In genomic region chr12:106288510-106289195, GRCh38 we compare ENCODE assay signal across 1 cellular context.
TF ChIP-seq lines count a peak whose summit lies in the region.

No MANE protein-coding gene starts in this region.

TF ChIP-seq in HepG2, 621 proteins besides CTCF, POLR2A, EP300 and RAD21 (continued from another document and continues in another):
- no peak for TF ChIP-seq ZNF513 (CRISPR knock-in tag; conservative IDR thresholded peaks at IDR 0.05)
- peak; percentile 36; the same call in 1 of the 2 replicates for TF ChIP-seq HNF4A (CRISPR knock-in tag; IDR thresholded peaks at IDR 0.05)
- TF ChIP-seq ZMYM2 (CRISPR knock-in tag; IDR thresholded peaks at IDR 0.05), result peak; percentile 49; the same call in 1 of the 2 replicates
- TF ChIP-seq ARID3A (IDR thresholded peaks at IDR 0.05; ENCODE audit: low read depth, low read length), result peak; percentile 59; the same call in 1 of the 2 replicates
- peak; percentile 39; the same call in 1 of the 2 replicates for TF ChIP-seq TGIF2 (CRISPR knock-in tag; IDR thresholded peaks at IDR 0.05)
- TF ChIP-seq THAP9 (CRISPR knock-in tag; IDR thresholded peaks at IDR 0.05; ENCODE audit: borderline replicate concordance), result no peak
- no peak for TF ChIP-seq ZNF788 (CRISPR knock-in tag; IDR thresholded peaks at IDR 0.05; ENCODE audit: borderline replicate concordance)
- TF ChIP-seq FOXM1 (CRISPR knock-in tag; IDR thresholded peaks at IDR 0.05), result no peak
- no peak for TF ChIP-seq ZNF766 (CRISPR knock-in tag; IDR thresholded peaks at IDR 0.05; ENCODE audit: borderline replicate concordance)
- TF ChIP-seq CHD4 (IDR thresholded peaks at IDR 0.05; ENCODE audit: borderline replicate concordance, low read length), result 0 out of 2 replicates have a peak, but pooled peaks have one; percentile 7
- TF ChIP-seq GZF1 (CRISPR knock-in tag; IDR thresholded peaks at IDR 0.05), result no peak
- TF ChIP-seq GPBP1L1 (CRISPR knock-in tag; IDR thresholded peaks at IDR 0.05), result no peak
- TF ChIP-seq PCBP1 (IDR thresholded peaks at IDR 0.05; ENCODE audit: borderline replicate concordance, low read depth, low read length), result no peak
- TF ChIP-seq YY1 (IDR thresholded peaks at IDR 0.05; ENCODE audit: insufficient read depth, insufficient replicate concordance, low read depth, low read length), result no peak
- no peak for TF ChIP-seq SMAD9 (CRISPR knock-in tag; IDR thresholded peaks at IDR 0.05)
- TF ChIP-seq MXD3 (CRISPR knock-in tag; IDR thresholded peaks at IDR 0.05), result no peak
- TF ChIP-seq TMF1 (CRISPR knock-in tag; IDR thresholded peaks at IDR 0.05; ENCODE audit: low read depth), result no peak
- peak in 1 of 2 experiments; percentile 59; a peak in 1 of 4 replicates for TF ChIP-seq KLF16 (CRISPR knock-in tag; IDR thresholded peaks at IDR 0.05)
- no peak for TF ChIP-seq ZNF280B (CRISPR knock-in tag; IDR thresholded peaks at IDR 0.05; ENCODE audit: borderline replicate concordance)
- TF ChIP-seq NR2C2 (CRISPR knock-in tag; IDR thresholded peaks at IDR 0.05; ENCODE audit: borderline replicate concordance), result peak; percentile 30; the same call in 1 of the 2 replicates
- no peak for TF ChIP-seq ZNF253 (CRISPR knock-in tag; IDR thresholded peaks at IDR 0.05; ENCODE audit: borderline replicate concordance)
- TF ChIP-seq GABPA (IDR thresholded peaks at IDR 0.05; ENCODE audit: low read depth, low read length), result no peak
- peak; percentile 29 for TF ChIP-seq GABPA (CRISPR knock-in tag; IDR thresholded peaks at IDR 0.05; ENCODE audit: low read depth)
- TF ChIP-seq ERF (CRISPR knock-in tag; IDR thresholded peaks at IDR 0.05), result no peak; the same call in 1 of the 2 replicates
- TF ChIP-seq ZFP1 (CRISPR knock-in tag; IDR thresholded peaks at IDR 0.05), result peak; percentile 68; the same call in 1 of the 2 replicates
- TF ChIP-seq ZNF589 (CRISPR knock-in tag; conservative IDR thresholded peaks at IDR 0.05), result no peak
- peak; percentile 82 for TF ChIP-seq ZNF644 (CRISPR knock-in tag; IDR thresholded peaks at IDR 0.05; ENCODE audit: low read depth)
- TF ChIP-seq NAIF1 (CRISPR knock-in tag; IDR thresholded peaks at IDR 0.05; ENCODE audit: borderline replicate concordance), result no peak
- peak; percentile 92; the same call in 1 of the 2 replicates for TF ChIP-seq JUN (CRISPR knock-in tag; IDR thresholded peaks at IDR 0.05)
- TF ChIP-seq MAX (IDR thresholded peaks at IDR 0.05), result peak; percentile 48
- TF ChIP-seq MTA3 (CRISPR knock-in tag; IDR thresholded peaks at IDR 0.05), result no peak
- TF ChIP-seq BRD4 (CRISPR knock-in tag; IDR thresholded peaks at IDR 0.05), result 0 out of 2 replicates have a peak, but pooled peaks have one; percentile 8
- TF ChIP-seq HNRNPUL1 (IDR thresholded peaks at IDR 0.05; ENCODE audit: low read depth, low read length), result no peak
- TF ChIP-seq ZNF737 (CRISPR knock-in tag; IDR thresholded peaks at IDR 0.05; ENCODE audit: borderline replicate concordance), result no peak
- TF ChIP-seq ZFP36 (IDR thresholded peaks at IDR 0.05; ENCODE audit: borderline replicate concordance, low read depth, low read length, partially characterized antibody), result no peak
- TF ChIP-seq IRF2 (CRISPR knock-in tag; IDR thresholded peaks at IDR 0.05), result peak; percentile 70; the same call in 1 of the 2 replicates
- 0 out of 2 replicates have a peak, but pooled peaks have one; percentile 27 for TF ChIP-seq KDM3A (CRISPR knock-in tag; IDR thresholded peaks at IDR 0.05; ENCODE audit: low read depth)
- TF ChIP-seq IKZF5 (CRISPR knock-in tag; IDR thresholded peaks at IDR 0.05), result peak; percentile 56; the same call in 1 of the 2 replicates
- TF ChIP-seq FOXA1 (IDR thresholded peaks at IDR 0.05), result no peak
- peak; percentile 97 for TF ChIP-seq FOXA1 (CRISPR knock-in tag; IDR thresholded peaks at IDR 0.05)
- TF ChIP-seq DBP (CRISPR knock-in tag; IDR thresholded peaks at IDR 0.05; ENCODE audit: not compliant biosample characterization), result no peak
- TF ChIP-seq ZNF839 (CRISPR knock-in tag; IDR thresholded peaks at IDR 0.05; ENCODE audit: borderline replicate concordance), result no peak
- peak; percentile 94 for TF ChIP-seq CEBPB (IDR thresholded peaks at IDR 0.05; ENCODE audit: borderline replicate concordance, low read depth, low read length)
- no peak for TF ChIP-seq ZKSCAN5 (CRISPR knock-in tag; IDR thresholded peaks at IDR 0.05)
- TF ChIP-seq HNRNPLL (IDR thresholded peaks at IDR 0.05; ENCODE audit: low read depth, low read length, poor library complexity, severe bottlenecking), result no peak
- TF ChIP-seq RCOR2 (CRISPR knock-in tag; IDR thresholded peaks at IDR 0.05), result peak; percentile 82; the same call in 1 of the 2 replicates
- no peak for TF ChIP-seq GLMP (CRISPR knock-in tag; IDR thresholded peaks at IDR 0.05; ENCODE audit: borderline replicate concordance)
- TF ChIP-seq MED13 (CRISPR knock-in tag; IDR thresholded peaks at IDR 0.05), result peak; percentile 45; the same call in 1 of the 2 replicates
- no peak for TF ChIP-seq E2F1 (CRISPR knock-in tag; IDR thresholded peaks at IDR 0.05)
- TF ChIP-seq MIXL1 (CRISPR knock-in tag; IDR thresholded peaks at IDR 0.05), result peak; percentile 66; the same call in 1 of the 2 replicates
- peak; percentile 78 for TF ChIP-seq ELF3 (CRISPR knock-in tag; IDR thresholded peaks at IDR 0.05)
- no peak for TF ChIP-seq XBP1 (CRISPR knock-in tag; IDR thresholded peaks at IDR 0.05)
- TF ChIP-seq ELF4 (CRISPR knock-in tag; IDR thresholded peaks at IDR 0.05; ENCODE audit: borderline replicate concordance), result no peak
- TF ChIP-seq ELK4 (CRISPR knock-in tag; IDR thresholded peaks at IDR 0.05; ENCODE audit: borderline replicate concordance), result no peak
